In genomic region chr17:41340934-41341861, GRCh38 we compare ENCODE assay signal across 13 cellular contexts. TPM values are rescaled to one million over a fixed set of nuclear protein-coding genes. Genes with fewer than 3 reads are reported as not detected.
DNase-seq lines count a peak whose midpoint lies in the region; ATAC-seq and TF ChIP-seq lines count a peak whose summit lies in the region.
"Had no signal": no experiment of that assay in that cellular context is flagged by ENCODE, and none has a peak within 500 bp of the region (broad histone marks: within the 10 kb centered on the region; RNA-seq: fewer than 3 reads in every experiment).

No MANE protein-coding gene starts in this region.

- peak overlapping the region; percentile 46 to 83 (median 46) for H3K4me3 Mint-ChIP-seq in T-cell

- intact Hi-C loops in gastrocnemius medialis (cut with DNase I; ENCODE audit: low total_unique reads) (no loop called here), uterus (cut with DNase I; ENCODE audit: low total_unique reads) (no loop called here)

- no peaks in the 10 kb centered on the region for H3K9me3 ChIP-seq in gastrocnemius medialis
- H3K9me3 ChIP-seq in uterus = no peaks in the 10 kb centered on the region

- peaks cover 13% of the 10 kb centered on the region for H3K36me3 Mint-ChIP-seq in T-cell

- ATAC-seq in GM18511 (IDR thresholded peaks at IDR 0.05; ENCODE audit: unreplicated experiment) (peak; percentile 45), T-cell (replicated peaks in 1 of 4) (peak; percentile 65 to 85 (median 80)), GM18873 (IDR thresholded peaks at IDR 0.05; ENCODE audit: low FRiP score, unreplicated experiment) (no peak), gastrocnemius medialis (no peak)
- ATAC-seq: heart left ventricle had no signal

- no peak for TF ChIP-seq CTCF in gastrocnemius medialis (IDR thresholded peaks at IDR 0.05 in 4 of 5, conservative IDR thresholded peaks at IDR 0.05 in 1 of 5)
- TF ChIP-seq CTCF in uterus (IDR thresholded peaks at IDR 0.05) = no peak

- no peak overlapping the region for H3K4me3 ChIP-seq in gastrocnemius medialis
- no peak overlapping the region for H3K4me3 ChIP-seq in uterus
- H3K4me3 ChIP-seq: heart left ventricle had no signal

- DNase-seq in T-cell (peak; percentile 32 to 89 (median 72)), NCI-H1092 treated with DMSO at 0.1 percent for 48 hours (lab: John Stamatoyannopoulos, UW) (no peak), gastrocnemius medialis (no peak), uterus (no peak)
- peak; percentile 54 for DNase-seq in activated naive CD4-positive, alpha-beta T cell treated with Interleukin-2 at 50 U/mL for 16 hours
- DNase-seq in stimulated activated CD4-positive, alpha-beta T cell treated with anti-CD3 and anti-CD28 coated beads, Interleukin-12 subunit alpha, Interleukin-12 subunit beta, amount 100 ng/mL, for 4 hours = peak; percentile 20
- DNase-seq: amygdala, heart left ventricle, NCI-H1694 treated with DMSO at 0.1 percent for 48 hours had no signal

- no peak for TF ChIP-seq POLR2A in gastrocnemius medialis (IDR thresholded peaks at IDR 0.05)
- TF ChIP-seq POLR2A in uterus (IDR thresholded peaks at IDR 0.05) = no peak

- in situ Hi-C loops in gastrocnemius medialis (cut with MboI; ENCODE audit: low sequenced_read_pairs in 4 of 4) = no loop called here

- H3K27me3 Mint-ChIP-seq in T-cell = no peaks in the 10 kb centered on the region

- CTCF ChIA-PET in T-cell (lab: Charles Lee) = interaction anchor here in 1 of 2 donors (0.6 to 1.1 kb wide), 4 partner anchors 19 to 324 kb away, joined by 3 to 4 read pairs (median 4); no protein-coding TSS in a partner anchor

- H3K27ac Mint-ChIP-seq in T-cell = peak overlapping the region; percentile 96 to 98

- H3K4me1 Mint-ChIP-seq in T-cell = peaks cover 59 to 78% (median 69%) of the 10 kb centered on the region in 3 donors

- H3K27ac ChIP-seq in gastrocnemius medialis = no peak overlapping the region
- no peak overlapping the region for H3K27ac ChIP-seq in uterus

- H3K27me3 ChIP-seq in gastrocnemius medialis (no peaks in the 10 kb centered on the region), uterus (no peaks in the 10 kb centered on the region)
- H3K27me3 ChIP-seq: heart left ventricle had no signal

- peaks cover 6 to 17% (median 7%) of the 10 kb centered on the region in 3 donors for H3K9me3 Mint-ChIP-seq in T-cell

- H3K36me3 ChIP-seq in gastrocnemius medialis = no peaks in the 10 kb centered on the region
- H3K36me3 ChIP-seq in uterus = no peaks in the 10 kb centered on the region
- H3K36me3 ChIP-seq: heart left ventricle had no signal

- H3K4me1 ChIP-seq in gastrocnemius medialis (no peaks in the 10 kb centered on the region), uterus (no peaks in the 10 kb centered on the region)

- POLR2A ChIA-PET in T-cell (lab: Charles Lee) = interaction anchor here in 1 of 2 donors (0.8 to 1.5 kb wide), 2 partner anchors 33 to 777 kb away, joined by 6 read pairs; no protein-coding TSS in a partner anchor

RNA-seq across cellular contexts. Expression of gene KRT33A, which starts 9.4 kb away (rescaled TPM):
- not detected for total RNA-seq in T-cell
- not detected for total RNA-seq in gastrocnemius medialis
- total RNA-seq in uterus = not detected
- total RNA-seq: heart left ventricle, osteocyte, temporal lobe had no signal

RNA-seq across cellular contexts. Expression of gene KRTAP17-1, which starts 25.7 kb away (rescaled TPM):
- total RNA-seq in T-cell = not detected
- total RNA-seq in gastrocnemius medialis = not detected
- total RNA-seq in uterus = not detected
- total RNA-seq: heart left ventricle, osteocyte, temporal lobe had no signal

RNA-seq across cellular contexts. Expression of gene KRT33B, which starts 28.4 kb away (rescaled TPM):
- total RNA-seq in T-cell (not detected), gastrocnemius medialis (not detected), uterus (not detected)
- total RNA-seq: heart left ventricle, osteocyte, temporal lobe had no signal

RNA-seq across cellular contexts. Expression of gene KRTAP16-1, which starts 32.1 kb away (rescaled TPM):
- 1 to 10 TPM in 1 of 5 donors, under 1 TPM in 3, not detected in 1; 0.16 to 1.1 (median 0.45) TPM for total RNA-seq in T-cell
- not detected for total RNA-seq in gastrocnemius medialis
- not detected for total RNA-seq in uterus
- total RNA-seq: heart left ventricle, osteocyte, temporal lobe had no signal

RNA-seq across cellular contexts. Expression of gene KRTAP29-1, which starts 38.5 kb away (rescaled TPM):
- total RNA-seq in T-cell = under 1 TPM in 2 of 5 donors, not detected in 3; 0.43 to 0.84 TPM
- not detected for total RNA-seq in gastrocnemius medialis
- total RNA-seq in uterus = not detected
- total RNA-seq: heart left ventricle, osteocyte, temporal lobe had no signal

Comparison
In these comparisons a context has a peak if more than half of its experiments do, and no peak if none do; other contexts are left out.
1. ATAC-seq: peak in GM18511 (single experiment) and T-cell (4 of 4); none in GM18873 (single experiment) and gastrocnemius medialis (0 of 2).
2. DNase-seq: peak in T-cell (34 of 34), activated naive CD4-positive, alpha-beta T cell treated with Interleukin-2 at 50 U/mL for 16 hours (single experiment) and stimulated activated CD4-positive, alpha-beta T cell treated with anti-CD3 and anti-CD28 coated beads, Interleukin-12 subunit alpha, Interleukin-12 subunit beta, amount 100 ng/mL, for 4 hours (single experiment); none in NCI-H1092 treated with DMSO at 0.1 percent for 48 hours (single experiment), gastrocnemius medialis (0 of 2) and uterus (0 of 2).